Comparison of ENCODE assay signal across 8 cellular contexts in the genomic region with DNA sequence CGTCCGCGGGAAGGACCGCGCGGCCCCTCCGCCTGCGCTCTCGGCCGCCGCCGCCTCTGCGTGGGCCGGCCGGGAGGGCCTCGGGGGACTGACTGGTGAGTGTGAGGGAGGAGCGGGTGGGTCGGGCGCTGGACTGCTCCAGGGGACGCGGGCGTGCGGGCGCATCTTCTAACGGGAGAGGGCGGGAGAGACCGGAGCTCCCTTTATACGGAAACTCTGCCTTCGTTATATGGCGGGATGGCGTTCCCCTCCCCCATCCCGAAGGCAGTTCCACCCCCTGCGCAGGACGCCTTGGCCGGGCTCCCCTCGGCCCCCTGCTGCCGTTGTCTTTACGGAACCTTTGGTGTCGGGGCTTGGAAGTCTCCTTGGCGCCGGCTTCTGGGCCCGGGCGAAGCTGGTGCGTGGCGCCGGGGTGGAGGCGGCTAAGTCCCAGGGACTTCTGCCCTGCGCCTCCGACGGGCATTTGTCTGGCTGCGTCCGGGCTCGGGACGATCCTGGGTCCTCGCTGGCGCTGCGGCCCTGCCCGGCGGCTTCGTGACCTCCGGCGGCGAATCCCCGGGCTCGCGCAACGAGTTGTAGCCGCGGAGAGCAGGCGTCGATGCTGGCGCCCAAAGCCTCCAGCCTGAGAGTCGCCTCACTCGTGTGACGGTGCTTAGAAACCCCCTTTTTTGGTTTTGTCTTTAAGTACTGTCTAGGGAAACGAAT. TPM values are rescaled to one million over a fixed set of nuclear protein-coding genes. Genes with fewer than 3 reads are reported as not detected.
DNase-seq lines count a peak whose midpoint lies in the region; ATAC-seq and TF ChIP-seq lines count a peak whose summit lies in the region.

No MANE protein-coding gene starts in this region.

- H3K9ac ChIP-seq in fibroblast of lung (ENCODE audit: insufficient read depth, low read length) = peak overlapping the region; percentile 88

- ATAC-seq in GM21360 (IDR thresholded peaks at IDR 0.05; ENCODE audit: unreplicated experiment) = peak; percentile 22
- ATAC-seq in naive thymus-derived CD4-positive, alpha-beta T cell = peak; percentile 55
- ATAC-seq in stimulated activated naive CD8-positive, alpha-beta T cell treated with anti-CD3 and anti-CD28 coated beads, Interleukin-15, Interleukin-2, amounts not matched to agents 100 U/mL and 50 U/mL, for 24 hours = peak; percentile 56

- H3K9me3 ChIP-seq in PC-9 (ENCODE audit: insufficient read depth, low read depth) = no peaks in the 10 kb centered on the region
- H3K9me3 ChIP-seq in fibroblast of lung (ENCODE audit: control insufficient read depth, insufficient read depth, low read depth, low read length) = no peaks in the 10 kb centered on the region
- H3K9me3 ChIP-seq in naive thymus-derived CD4-positive, alpha-beta T cell (ENCODE audit: control insufficient read depth in 2 of 3, low read length in 3 of 3) = no peaks in the 10 kb centered on the region

- POLR2A ChIA-PET in PC-9 (lab: Charles Lee; ENCODE audit: unreplicated experiment) = interaction anchor here (0.6 to 1.0 kb wide), 3 partner anchors 97 to 239 kb away, joined by 3 to 7 read pairs (median 3); a partner anchor contains a TSS
- POLR2A ChIA-PET in naive thymus-derived CD4-positive, alpha-beta T cell (lab: Charles Lee) = interaction anchor here (0.6 to 5.5 kb wide), 9 partner anchors 11 to 308 kb away, joined by 3 to 64 read pairs (median 3); a partner anchor contains a TSS

- peaks cover 11% of the 10 kb centered on the region for H3K36me3 Mint-ChIP-seq in activated T-helper 1 cell treated with anti-CD3 and anti-CD28 coated beads, Interleukin-12 subunit alpha, Interleukin-12 subunit beta, Interleukin-2, Interleukin-4 antibody, amounts not matched to agents 30 ng/mL and 10 ng/mL and 1 ng/mL, durations not matched to agents 14 hours and 24 hours and 36 hours (ENCODE audit: low read depth)
- peaks cover 0 to 8% (median 0%) of the 10 kb centered on the region in 5 donors for H3K36me3 Mint-ChIP-seq in naive thymus-derived CD4-positive, alpha-beta T cell

- peak overlapping the region; percentile 90 for H3K4me3 Mint-ChIP-seq in activated T-helper 1 cell treated with anti-CD3 and anti-CD28 coated beads, Interleukin-12 subunit alpha, Interleukin-12 subunit beta, Interleukin-2, Interleukin-4 antibody, amounts not matched to agents 30 ng/mL and 10 ng/mL and 1 ng/mL, durations not matched to agents 14 hours and 24 hours and 36 hours
- H3K4me3 Mint-ChIP-seq in naive thymus-derived CD4-positive, alpha-beta T cell = peak overlapping the region; percentile 88 to 96 (median 94)

- peaks cover 7% of the 10 kb centered on the region; the same call in 1 of the 2 replicates for H3F3A ChIP-seq in PC-9 (ENCODE audit: insufficient read depth, low read depth)

- CTCF ChIA-PET in PC-9 (lab: Charles Lee) = no interaction called here
- CTCF ChIA-PET in naive thymus-derived CD4-positive, alpha-beta T cell (lab: Charles Lee) = interaction anchor here (1.0 to 1.2 kb wide), 2 partner anchors 24 to 174 kb away, joined by 5 read pairs; a partner anchor contains a TSS

- H3K27ac Mint-ChIP-seq in activated T-helper 1 cell treated with anti-CD3 and anti-CD28 coated beads, Interleukin-12 subunit alpha, Interleukin-12 subunit beta, Interleukin-2, Interleukin-4 antibody, amounts not matched to agents 30 ng/mL and 10 ng/mL and 1 ng/mL, durations not matched to agents 14 hours and 24 hours and 36 hours = peak overlapping the region; percentile 92
- H3K27ac Mint-ChIP-seq in naive thymus-derived CD4-positive, alpha-beta T cell = peak overlapping the region; percentile 76 to 98 (median 93)

- H3K79me2 ChIP-seq in PC-9 (ENCODE audit: low read depth) = peaks cover 53% of the 10 kb centered on the region
- H3K79me2 ChIP-seq in fibroblast of lung (ENCODE audit: control insufficient read depth, insufficient read depth, low read length) = peaks cover 45% of the 10 kb centered on the region

- peaks cover 23% of the 10 kb centered on the region; the same call in 1 of the 2 replicates for H3K36me3 ChIP-seq in PC-9 (ENCODE audit: low read depth)
- H3K36me3 ChIP-seq in fibroblast of lung (ENCODE audit: control insufficient read depth, insufficient read depth, low read length) = no peaks in the 10 kb centered on the region
- peaks cover 0 to 6% (median 0%) of the 10 kb centered on the region in 3 experiments for H3K36me3 ChIP-seq in naive thymus-derived CD4-positive, alpha-beta T cell (ENCODE audit: control insufficient read depth in 2 of 3, insufficient read depth in 3 of 3, low read length in 3 of 3)

- H4K20me1 ChIP-seq in PC-9 (ENCODE audit: insufficient read depth) (peaks cover 28% of the 10 kb centered on the region), fibroblast of lung (ENCODE audit: control insufficient read depth, extremely low read depth, insufficient read depth, low read length) (no peaks in the 10 kb centered on the region)

- H3K9me3 Mint-ChIP-seq in activated T-helper 1 cell treated with anti-CD3 and anti-CD28 coated beads, Interleukin-12 subunit alpha, Interleukin-12 subunit beta, Interleukin-2, Interleukin-4 antibody, amounts not matched to agents 30 ng/mL and 10 ng/mL and 1 ng/mL, durations not matched to agents 14 hours and 24 hours and 36 hours = no peaks in the 10 kb centered on the region
- peaks cover 0 to 1% (median 0%) of the 10 kb centered on the region in 11 donors for H3K9me3 Mint-ChIP-seq in naive thymus-derived CD4-positive, alpha-beta T cell

- H3K4me2 ChIP-seq in PC-9 = peak overlapping the region; percentile 97
- H3K4me2 ChIP-seq in fibroblast of lung (ENCODE audit: extremely low read depth, insufficient read depth, low read length) = peak overlapping the region; percentile 88

- no TSS peak for BruUV-seq in PC-9 (replicated peaks; lab: Mats Ljungman, UMichigan)

- no peaks in the 10 kb centered on the region for H3K9me2 ChIP-seq in PC-9 (ENCODE audit: insufficient read depth)

- H3K27ac ChIP-seq in PC-9 (peak overlapping the region; percentile 60), fibroblast of lung (ENCODE audit: insufficient read depth, low read length) (peak overlapping the region; percentile 93)
- peak overlapping the region; percentile 98 for H3K27ac ChIP-seq in naive thymus-derived CD4-positive, alpha-beta T cell (ENCODE audit: low read depth, low read length)

- H3K27me3 ChIP-seq in PC-9 (ENCODE audit: insufficient read depth, low read depth) (no peaks in the 10 kb centered on the region), fibroblast of lung (ENCODE audit: control insufficient read depth, insufficient read depth, low read length) (no peaks in the 10 kb centered on the region)
- no peaks in the 10 kb centered on the region for H3K27me3 ChIP-seq in naive thymus-derived CD4-positive, alpha-beta T cell (ENCODE audit: control insufficient read depth in 2 of 2, insufficient read depth in 2 of 2, low read length in 2 of 2)

- H3K27me3 Mint-ChIP-seq in activated T-helper 1 cell treated with anti-CD3 and anti-CD28 coated beads, Interleukin-12 subunit alpha, Interleukin-12 subunit beta, Interleukin-2, Interleukin-4 antibody, amounts not matched to agents 30 ng/mL and 10 ng/mL and 1 ng/mL, durations not matched to agents 14 hours and 24 hours and 36 hours (ENCODE audit: insufficient read depth) = peaks cover 16% of the 10 kb centered on the region
- H3K27me3 Mint-ChIP-seq in naive thymus-derived CD4-positive, alpha-beta T cell = peaks cover 0 to 11% (median 0%) of the 10 kb centered on the region in 5 donors

- H3K4me3 ChIP-seq in PC-9 (peak overlapping the region; percentile 80), fibroblast of lung (replicated peaks in 1 of 4; ENCODE audit: control extremely low read depth in 1 of 4, insufficient read depth in 1 of 4, low read depth in 3 of 4, low read length in 4 of 4) (peak overlapping the region; percentile 55 to 93 (median 82))
- peak overlapping the region; percentile 93 for H3K4me3 ChIP-seq in naive thymus-derived CD4-positive, alpha-beta T cell (ENCODE audit: low read length)

- peaks cover 32% of the 10 kb centered on the region for H3K4me1 Mint-ChIP-seq in activated T-helper 1 cell treated with anti-CD3 and anti-CD28 coated beads, Interleukin-12 subunit alpha, Interleukin-12 subunit beta, Interleukin-2, Interleukin-4 antibody, amounts not matched to agents 30 ng/mL and 10 ng/mL and 1 ng/mL, durations not matched to agents 14 hours and 24 hours and 36 hours (ENCODE audit: low read depth)
- H3K4me1 Mint-ChIP-seq in naive thymus-derived CD4-positive, alpha-beta T cell = peaks cover 22 to 52% (median 41%) of the 10 kb centered on the region in 7 donors

- H2AFZ ChIP-seq in PC-9 (peak overlapping the region; percentile 96), fibroblast of lung (ENCODE audit: low read length) (peak overlapping the region; percentile 30)

- TF ChIP-seq CTCF in PC-9 (conservative IDR thresholded peaks at IDR 0.05) (no peak), fibroblast of lung (conservative IDR thresholded peaks at IDR 0.05 in 1 of 2, IDR thresholded peaks at IDR 0.05 in 1 of 2; ENCODE audit: low read depth in 1 of 2, low read length in 2 of 2) (peak in 1 of 2 donors; percentile 12)

- intact Hi-C loops in PC-9 (cut with micrococcal nuclease; ENCODE audit: unreplicated experiment) = loop anchor here (1.0 kb wide), 1 partner anchor 235 kb away; no protein-coding TSS in a partner anchor
- intact Hi-C loops in activated T-helper 1 cell treated with anti-CD3 and anti-CD28 coated beads, Interleukin-12 subunit alpha, Interleukin-12 subunit beta, Interleukin-2, Interleukin-4 antibody, amounts not matched to agents 30 ng/mL and 10 ng/mL and 1 ng/mL, durations not matched to agents 14 hours and 24 hours and 36 hours (cut with micrococcal nuclease) = loop anchor here (1.0 to 5.0 kb wide), 7 partner anchors 127 to 1279 kb away; a partner anchor contains a TSS
- intact Hi-C loops in naive thymus-derived CD4-positive, alpha-beta T cell (cut with micrococcal nuclease) = loop anchor here (1.0 to 5.0 kb wide), 10 partner anchors 24 to 1589 kb away; a partner anchor contains a TSS

- peak; percentile 69 for DNase-seq in COR-L47 (lab: John Stamatoyannopoulos, UW)
- peak; percentile 54 for DNase-seq in HPDE6-E6E7 (ENCODE audit: extremely low spot score)
- peak; percentile 48 to 68 for DNase-seq in PC-9
- peak; percentile 45 for DNase-seq in activated T-helper 1 cell treated with anti-CD3 and anti-CD28 coated beads, Interleukin-12 subunit alpha, Interleukin-12 subunit beta, Interleukin-2, Interleukin-4 antibody, amounts not matched to agents 30 ng/mL and 10 ng/mL and 1 ng/mL, durations not matched to agents 14 hours and 24 hours and 36 hours (ENCODE audit: low spot score)
- DNase-seq in fibroblast of lung (ENCODE audit: low read depth in 2 of 2) = peak; percentile 69 to 75
- peak; percentile 37 to 70 (median 60) for DNase-seq in naive thymus-derived CD4-positive, alpha-beta T cell
- peak; percentile 67 for DNase-seq in stimulated activated naive CD8-positive, alpha-beta T cell treated with anti-CD3 and anti-CD28 coated beads, Interleukin-15, Interleukin-2, amounts not matched to agents 100 U/mL and 50 U/mL, for 24 hours

- H3K4me1 ChIP-seq in PC-9 (replicated peaks; ENCODE audit: insufficient read depth) (peaks cover 25% of the 10 kb centered on the region), fibroblast of lung (ENCODE audit: control insufficient read depth, extremely low read depth, insufficient read depth, low read length) (peaks cover 7% of the 10 kb centered on the region)
- H3K4me1 ChIP-seq in naive thymus-derived CD4-positive, alpha-beta T cell (ENCODE audit: control insufficient read depth in 2 of 2, insufficient read depth in 2 of 2, low read length in 2 of 2) = peaks cover 9 to 22% of the 10 kb centered on the region in 2 donors

RNA-seq across cellular contexts. Expression of a gene that starts 0.5 kb away (rescaled TPM):
- total RNA-seq in PC-9 (2021) (39.3 and 40.3 TPM in 2 replicates), fibroblast of lung (41.1 and 49.3 TPM in 2 replicates)
- 36.2 and 37.0 TPM in 2 replicates for total RNA-seq in activated T-helper 1 cell treated with anti-CD3 and anti-CD28 coated beads, Interleukin-12 subunit alpha, Interleukin-12 subunit beta, Interleukin-2, Interleukin-4 antibody, amounts not matched to agents 30 ng/mL and 10 ng/mL and 1 ng/mL, durations not matched to agents 14 hours and 24 hours and 36 hours
- 24.9 and 28.4 TPM in 2 replicates for polyA plus RNA-seq in fibroblast of lung
- 26.5 and 26.8 TPM in 2 replicates for polyA plus RNA-seq in fibroblast of lung (2012)
- 4.8 and 8.7 TPM in 2 replicates for polyA minus RNA-seq in fibroblast of lung (ENCODE audit: low replicate concordance)
- total RNA-seq in naive thymus-derived CD4-positive, alpha-beta T cell = 10 to 100 TPM; 33.1 to 74.9 (median 46.0) TPM
- polyA plus RNA-seq in naive thymus-derived CD4-positive, alpha-beta T cell = 10 to 100 TPM; 61.0 to 63.4 TPM

RNA-seq across cellular contexts. Expression of a gene that starts 24.2 kb away (rescaled TPM):
- total RNA-seq in PC-9 (2021) (69.1 and 69.6 TPM in 2 replicates), fibroblast of lung (44.9 and 48.1 TPM in 2 replicates)
- 29.5 and 37.7 TPM in 2 replicates for total RNA-seq in activated T-helper 1 cell treated with anti-CD3 and anti-CD28 coated beads, Interleukin-12 subunit alpha, Interleukin-12 subunit beta, Interleukin-2, Interleukin-4 antibody, amounts not matched to agents 30 ng/mL and 10 ng/mL and 1 ng/mL, durations not matched to agents 14 hours and 24 hours and 36 hours
- polyA plus RNA-seq in fibroblast of lung = 40.3 and 52.8 TPM in 2 replicates
- 25.5 and 29.5 TPM in 2 replicates for polyA plus RNA-seq in fibroblast of lung (2012)
- 7.8 and 8.6 TPM in 2 replicates for polyA minus RNA-seq in fibroblast of lung (ENCODE audit: low replicate concordance)
- 10 to 100 TPM; 32.2 to 58.1 (median 40.3) TPM for total RNA-seq in naive thymus-derived CD4-positive, alpha-beta T cell
- polyA plus RNA-seq in naive thymus-derived CD4-positive, alpha-beta T cell = 10 to 100 TPM in 1 of 2 donors, 1 to 10 TPM in 1; 7.4 to 11.0 TPM

Comparison
In these comparisons a context has a peak if more than half of its experiments do, and no peak if none do; other contexts are left out.
1. Peak in every context shown above with its lines: DNase-seq, ATAC-seq, H3K4me3 ChIP-seq and H3K27ac ChIP-seq.